Comparison of ENCODE assay signal across 14 cellular contexts in the genomic region with DNA sequence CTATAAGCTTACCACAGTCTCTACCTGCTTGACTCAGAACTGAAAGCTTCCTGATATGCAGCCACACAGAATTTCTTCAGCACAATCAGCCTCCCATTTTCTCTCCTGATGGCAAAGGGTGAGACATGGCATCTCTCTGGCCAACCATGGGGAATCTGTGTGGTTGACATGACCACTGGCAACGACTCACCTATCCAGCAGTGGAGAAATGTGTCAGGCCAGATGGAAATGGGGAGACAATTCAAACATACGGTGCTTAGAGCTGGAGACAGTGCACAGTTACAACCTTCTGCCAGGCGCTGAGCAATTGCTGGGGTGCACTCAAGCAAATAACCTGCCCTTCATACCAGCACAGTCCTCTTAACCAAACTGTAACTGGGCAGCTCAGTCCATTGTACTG. TPM values are rescaled to one million over a fixed set of nuclear protein-coding genes. Genes with fewer than 3 reads are reported as not detected.
A peak's percentile ranks its signal among the peaks of the same experiment; 100 is the strongest.
DNase-seq lines count a peak whose midpoint lies in the region; ATAC-seq and TF ChIP-seq lines count a peak whose summit lies in the region.
"Had no signal": no experiment of that assay in that cellular context is flagged by ENCODE, and none has a peak within 500 bp of the region (broad histone marks: within the 10 kb centered on the region; RNA-seq: fewer than 3 reads in every experiment).

No MANE protein-coding gene starts in this region.

- ATAC-seq in HG02798 (IDR thresholded peaks at IDR 0.05; ENCODE audit: poor library complexity, unreplicated experiment) (no peak), HG02588 (IDR thresholded peaks at IDR 0.05; ENCODE audit: unreplicated experiment) (no peak)
- ATAC-seq: K562 had no signal

- H3K36me3 ChIP-seq in ascending aorta: no peaks in the 10 kb centered on the region

- intact Hi-C loops in ascending aorta (cut with DNase I): loop anchor here (5.0 to 10.0 kb wide), 4 partner anchors 40 to 303 kb away; no protein-coding TSS in a partner anchor

- H3K27ac ChIP-seq in ascending aorta: peak overlapping the region; percentile 78 to 85

- DNase-seq in DMS 273 (lab: John Stamatoyannopoulos, UW; ENCODE audit: unreplicated experiment) (peak; percentile 57), ascending aorta (ENCODE audit: low spot score in 2 of 2) (no peak), fibroblast of the aortic adventitia (ENCODE audit: low read depth) (peak; percentile 28), retina (peak; percentile 63), D341Med (ENCODE audit: low spot score) (no peak), NCI-H2196 treated with DMSO at 0.1 percent for 48 hours (lab: John Stamatoyannopoulos, UW; ENCODE audit: unreplicated experiment) (no peak)
- DNase-seq: activated CD8-positive, alpha-beta memory T cell treated with anti-CD3 and anti-CD28 coated beads, Interleukin-2, amount 50 U/mL, for 4 hours; activated naive CD4-positive, alpha-beta T cell treated with anti-CD3 and anti-CD28 coated beads, Interleukin-2, amount 10 ng/mL, durations not matched to agents 7 days and 5 days; endodermal cell; midbrain; occipital lobe had no signal

- peaks cover 0 to 12% of the 10 kb centered on the region in 2 donors for H3K4me1 ChIP-seq in ascending aorta

- peak overlapping the region; percentile 66 to 75 for H3K4me3 ChIP-seq in ascending aorta
- H3K4me3 ChIP-seq in fibroblast of the aortic adventitia (ENCODE audit: low read depth, low read length): peak overlapping the region; percentile 1
- H3K4me3 ChIP-seq: K562 had no signal

- TF ChIP-seq CTCF in ascending aorta (IDR thresholded peaks at IDR 0.05) (no peak), fibroblast of the aortic adventitia (IDR thresholded peaks at IDR 0.05; ENCODE audit: insufficient read depth, low read length) (no peak)

- H3K9me3 ChIP-seq in ascending aorta: no peaks in the 10 kb centered on the region

- H3K27me3 ChIP-seq in ascending aorta: no peaks in the 10 kb centered on the region

RNA-seq across cellular contexts. Expression of a gene that starts 3.6 kb away (rescaled TPM):
- total RNA-seq in ascending aorta (32.0 TPM), fibroblast of the aortic adventitia (ENCODE audit: low replicate concordance) (0.57 and 11.5 TPM in 2 replicates)

Comparison
In these comparisons a context has a peak if more than half of its experiments do, and no peak if none do; other contexts are left out.
1. DNase-seq: peak in DMS 273 (single experiment), fibroblast of the aortic adventitia (single experiment) and retina (single experiment); none in ascending aorta (0 of 2), D341Med (single experiment) and NCI-H2196 treated with DMSO at 0.1 percent for 48 hours (single experiment).